In genomic region chr19:2462635-2463421, GRCh38 we compare ENCODE assay signal across 1 cellular context.
A peak's percentile ranks its signal among the peaks of the same experiment; 100 is the strongest.
TF ChIP-seq lines count a peak whose summit lies in the region.

No MANE protein-coding gene starts in this region.

TF ChIP-seq in HepG2, 621 proteins besides CTCF, POLR2A, EP300 and RAD21 (continued from another document and continues in another):
- TF ChIP-seq TFE3 (CRISPR knock-in tag; IDR thresholded peaks at IDR 0.05): peak; percentile 56; the same call in 1 of the 2 replicates
- TF ChIP-seq SSRP1 (CRISPR knock-in tag; IDR thresholded peaks at IDR 0.05): no peak
- peak; percentile 75 for TF ChIP-seq HDAC1 (CRISPR knock-in tag; IDR thresholded peaks at IDR 0.05)
- TF ChIP-seq ZNF317 (CRISPR knock-in tag; IDR thresholded peaks at IDR 0.05): peak; percentile 82
- TF ChIP-seq ZNF562 (CRISPR knock-in tag; IDR thresholded peaks at IDR 0.05; ENCODE audit: borderline replicate concordance): no peak
- TF ChIP-seq ZKSCAN1 (IDR thresholded peaks at IDR 0.05; ENCODE audit: low read length): peak; percentile 77
- no peak for TF ChIP-seq ZNF337 (CRISPR knock-in tag; IDR thresholded peaks at IDR 0.05; ENCODE audit: borderline replicate concordance, low read depth)
- no peak for TF ChIP-seq ZNF30 (CRISPR knock-in tag; IDR thresholded peaks at IDR 0.05)
- no peak for TF ChIP-seq SMARCE1 (IDR thresholded peaks at IDR 0.05; ENCODE audit: borderline replicate concordance)
- no peak for TF ChIP-seq ETS1 (CRISPR knock-in tag; IDR thresholded peaks at IDR 0.05)
- 0 out of 2 replicates have a peak, but pooled peaks have one; percentile 22 for TF ChIP-seq MAFF (IDR thresholded peaks at IDR 0.05; ENCODE audit: low read depth, low read length)
- peak; percentile 64 for TF ChIP-seq PRPF4 (IDR thresholded peaks at IDR 0.05; ENCODE audit: low read depth, low read length, poor library complexity, severe bottlenecking)
- TF ChIP-seq NR2C2 (CRISPR knock-in tag; IDR thresholded peaks at IDR 0.05; ENCODE audit: borderline replicate concordance): peak; percentile 62; the same call in 1 of the 2 replicates
- TF ChIP-seq NR2F2 (IDR thresholded peaks at IDR 0.05; ENCODE audit: borderline replicate concordance, low read depth): peak; percentile 70; the same call in 1 of the 2 replicates
- no peak for TF ChIP-seq ZNF33B (CRISPR knock-in tag; IDR thresholded peaks at IDR 0.05)
- no peak for TF ChIP-seq ZNF354B (CRISPR knock-in tag; IDR thresholded peaks at IDR 0.05)
- TF ChIP-seq ZEB1 (IDR thresholded peaks at IDR 0.05; ENCODE audit: insufficient replicate concordance, low read depth): peak; percentile 93
- TF ChIP-seq ATAD3A (CRISPR knock-in tag; IDR thresholded peaks at IDR 0.05): no peak
- peak; percentile 76 for TF ChIP-seq PAXIP1 (CRISPR knock-in tag; conservative IDR thresholded peaks at IDR 0.05)
- peak; percentile 92 for TF ChIP-seq MED8 (CRISPR knock-in tag; IDR thresholded peaks at IDR 0.05; ENCODE audit: insufficient replicate concordance)
- TF ChIP-seq ATF7 (IDR thresholded peaks at IDR 0.05): no peak
- peak; percentile 56; the same call in 1 of the 2 replicates for TF ChIP-seq ATF7 (CRISPR knock-in tag; IDR thresholded peaks at IDR 0.05)
- TF ChIP-seq AHDC1 (CRISPR knock-in tag; IDR thresholded peaks at IDR 0.05; ENCODE audit: borderline replicate concordance): peak; percentile 75; the same call in 1 of the 2 replicates
- no peak for TF ChIP-seq NFRKB (IDR thresholded peaks at IDR 0.05)
- TF ChIP-seq ZNF234 (CRISPR knock-in tag; conservative IDR thresholded peaks at IDR 0.05): no peak
- TF ChIP-seq CEBPZ (IDR thresholded peaks at IDR 0.05; ENCODE audit: low read length): no peak
- no peak for TF ChIP-seq FOXK2 (IDR thresholded peaks at IDR 0.05)
- TF ChIP-seq SP4 (CRISPR knock-in tag; IDR thresholded peaks at IDR 0.05): peak; percentile 61
- peak; percentile 87; the same call in 1 of the 2 replicates for TF ChIP-seq ZNF576 (CRISPR knock-in tag; IDR thresholded peaks at IDR 0.05)
- TF ChIP-seq EHMT2 (IDR thresholded peaks at IDR 0.05; ENCODE audit: borderline replicate concordance, low read depth, low read length): no peak
- peak; percentile 88; the same call in 1 of the 2 replicates for TF ChIP-seq ZNF362 (CRISPR knock-in tag; IDR thresholded peaks at IDR 0.05; ENCODE audit: borderline replicate concordance)
- TF ChIP-seq CENPBD1 (CRISPR knock-in tag; IDR thresholded peaks at IDR 0.05; ENCODE audit: borderline replicate concordance, low read depth): no peak
- peak; percentile 88 for TF ChIP-seq ZNF749 (CRISPR knock-in tag; IDR thresholded peaks at IDR 0.05; ENCODE audit: borderline replicate concordance)
- TF ChIP-seq ZNF570 (CRISPR knock-in tag; IDR thresholded peaks at IDR 0.05; ENCODE audit: borderline replicate concordance): no peak
- TF ChIP-seq ASH2L (IDR thresholded peaks at IDR 0.05; ENCODE audit: insufficient read length, low read depth, low read length): peak; percentile 57
- TF ChIP-seq ZSCAN20 (CRISPR knock-in tag; IDR thresholded peaks at IDR 0.05; ENCODE audit: borderline replicate concordance): peak; percentile 82
- TF ChIP-seq ZBTB34 (CRISPR knock-in tag; IDR thresholded peaks at IDR 0.05): peak; percentile 68; the same call in 1 of the 2 replicates
- TF ChIP-seq MXI1 (IDR thresholded peaks at IDR 0.05; ENCODE audit: borderline replicate concordance, low read depth, low read length): peak; percentile 67; the same call in 1 of the 3 replicates
- TF ChIP-seq ZNF768 (CRISPR knock-in tag; IDR thresholded peaks at IDR 0.05): peak; percentile 66; the same call in 1 of the 2 replicates
- peak; percentile 52; the same call in 1 of the 2 replicates for TF ChIP-seq FOXP4 (CRISPR knock-in tag; IDR thresholded peaks at IDR 0.05)
